In genomic region chr7:143507094-143507518, GRCh38 we compare ENCODE assay signal across 1 cellular context.
TF ChIP-seq lines count a peak whose summit lies in the region.

No MANE protein-coding gene starts in this region.

TF ChIP-seq in K562, 482 proteins besides CTCF, POLR2A, EP300 and RAD21 (continued from another document):
- no peak for TF ChIP-seq MAFF (IDR thresholded peaks at IDR 0.05; ENCODE audit: low read length)
- TF ChIP-seq ERF (CRISPR knock-in tag; IDR thresholded peaks at IDR 0.05) = no peak
- TF ChIP-seq JUND (IDR thresholded peaks at IDR 0.05; ENCODE audit: borderline replicate concordance, low read depth, low read length) = 0 out of 2 replicates have a peak, but pooled peaks have one; percentile 31
- 0 out of 3 replicates have a peak, but pooled peaks have one; percentile 49 for TF ChIP-seq JUND (tag; IDR thresholded peaks at IDR 0.05; ENCODE audit: borderline replicate concordance, low read depth, low read length)
- no peak for TF ChIP-seq ATF4 (CRISPR knock-in tag; IDR thresholded peaks at IDR 0.05)
- peak in 1 of 2 experiments; percentile 66 for TF ChIP-seq E2F6 (IDR thresholded peaks at IDR 0.05; ENCODE audit: borderline replicate concordance in 1 of 2, extremely low read depth in 1 of 2, insufficient read depth in 1 of 2, insufficient read length in 1 of 2, low read depth in 1 of 2, low read length in 1 of 2, poor library complexity in 1 of 2, severe bottlenecking in 1 of 2)
- 0 out of 2 replicates have a peak, but pooled peaks have one; percentile 3 for TF ChIP-seq MITF (IDR thresholded peaks at IDR 0.05)
- TF ChIP-seq CREBBP (IDR thresholded peaks at IDR 0.05; ENCODE audit: low read depth, low read length) = no peak
- TF ChIP-seq PML (IDR thresholded peaks at IDR 0.05; ENCODE audit: low read length) = peak; percentile 54; the same call in 1 of the 2 replicates
- TF ChIP-seq GTF2E2 (tag; IDR thresholded peaks at IDR 0.05) = no peak
- peak; percentile 19; the same call in 1 of the 2 replicates for TF ChIP-seq SOX6 (IDR thresholded peaks at IDR 0.05)
- TF ChIP-seq CBFA2T2 (conservative IDR thresholded peaks at IDR 0.05) = peak; percentile 80
- TF ChIP-seq EHMT2 (IDR thresholded peaks at IDR 0.05) = peak; percentile 38; the same call in 1 of the 2 replicates
- no peak for TF ChIP-seq ZFP36 (IDR thresholded peaks at IDR 0.05; ENCODE audit: low read depth, low read length, partially characterized antibody)
- TF ChIP-seq ZNF79 (CRISPR knock-in tag; IDR thresholded peaks at IDR 0.05; ENCODE audit: low read depth) = no peak
- TF ChIP-seq EP400 (IDR thresholded peaks at IDR 0.05) = peak; percentile 61; the same call in 1 of the 2 replicates
- TF ChIP-seq TAL1 (IDR thresholded peaks at IDR 0.05) = peak; percentile 70; the same call in 1 of the 2 replicates
- TF ChIP-seq MAFG (tag; conservative IDR thresholded peaks at IDR 0.05) = 0 out of 2 replicates have a peak, but pooled peaks have one; percentile 45
- peak; percentile 80 for TF ChIP-seq ZNF592 (IDR thresholded peaks at IDR 0.05)
- TF ChIP-seq TEAD4 (IDR thresholded peaks at IDR 0.05; ENCODE audit: low read length) = peak; percentile 79
- no peak for TF ChIP-seq TEAD4 (CRISPR knock-in tag; IDR thresholded peaks at IDR 0.05; ENCODE audit: borderline replicate concordance)
- TF ChIP-seq KDM1A (IDR thresholded peaks at IDR 0.05) = peak; percentile 66 to 77; a peak in 3 of 4 replicates
- peak; percentile 66 for TF ChIP-seq NCOR1 (IDR thresholded peaks at IDR 0.05)
- peak; percentile 85 for TF ChIP-seq L3MBTL2 (IDR thresholded peaks at IDR 0.05)
- TF ChIP-seq FOXM1 (IDR thresholded peaks at IDR 0.05; ENCODE audit: low read depth) = peak; percentile 62
- TF ChIP-seq FOXM1 (CRISPR knock-in tag; IDR thresholded peaks at IDR 0.05; ENCODE audit: low read depth) = no peak
- no peak for TF ChIP-seq HMG20B (CRISPR knock-in tag; IDR thresholded peaks at IDR 0.05)
- no peak for TF ChIP-seq CUX1 (CRISPR knock-in tag; IDR thresholded peaks at IDR 0.05)
- no peak for TF ChIP-seq SMC3 (conservative IDR thresholded peaks at IDR 0.05; ENCODE audit: insufficient read depth, low read depth, low read length)
- no peak for TF ChIP-seq ZBTB49 (CRISPR knock-in tag; IDR thresholded peaks at IDR 0.05; ENCODE audit: borderline replicate concordance)
- peak; percentile 24; the same call in 1 of the 2 replicates for TF ChIP-seq NFIC (IDR thresholded peaks at IDR 0.05)
- peak; percentile 90 for TF ChIP-seq CBFA2T3 (IDR thresholded peaks at IDR 0.05)
- peak in 1 of 2 experiments; percentile 60; a peak in 2 of 4 replicates for TF ChIP-seq HDAC1 (IDR thresholded peaks at IDR 0.05)
- TF ChIP-seq MYBL2 (IDR thresholded peaks at IDR 0.05; ENCODE audit: low read depth) = no peak
- TF ChIP-seq MYBL2 (CRISPR knock-in tag; IDR thresholded peaks at IDR 0.05; ENCODE audit: borderline replicate concordance) = no peak
- TF ChIP-seq POLR2G (IDR thresholded peaks at IDR 0.05; ENCODE audit: low read depth, low read length) = no peak
- TF ChIP-seq E2F5 (CRISPR knock-in tag; IDR thresholded peaks at IDR 0.05) = no peak
